Comparison of ENCODE assay signal across 8 cellular contexts in genomic region chr16:30378236-30379164, GRCh38. TPM values are rescaled to one million over a fixed set of nuclear protein-coding genes. Genes with fewer than 3 reads are reported as not detected.
A peak's percentile ranks its signal among the peaks of the same experiment; 100 is the strongest.
DNase-seq lines count a peak whose midpoint lies in the region; ATAC-seq and TF ChIP-seq lines count a peak whose summit lies in the region.

No MANE protein-coding gene starts in this region.

- H3K27ac ChIP-seq in right atrium auricular region = peak overlapping the region; percentile 98 to 100
- H3K27ac ChIP-seq in uterus = peak overlapping the region; percentile 100

- DNase-seq in NCI-H146 treated with DMSO at 0.1 percent for 48 hours (lab: John Stamatoyannopoulos, UW; ENCODE audit: unreplicated experiment) = peak; percentile 95
- DNase-seq in T-helper 1 cell = peak; percentile 99
- DNase-seq in amygdala (lab: John Stamatoyannopoulos, UW) = peak; percentile 65 to 100 (median 98)
- DNase-seq in right atrium auricular region (ENCODE audit: low spot score) = peak; percentile 99
- peak; percentile 91 for DNase-seq in pulmonary artery endothelial cell (ENCODE audit: low read depth, low spot score)
- DNase-seq in uterus = peak; percentile 99 to 100

- H3K9me3 ChIP-seq in right atrium auricular region (no peaks in the 10 kb centered on the region), uterus (no peaks in the 10 kb centered on the region)

- H3K4me1 ChIP-seq in right atrium auricular region (peaks cover 0 to 15% of the 10 kb centered on the region in 2 donors), uterus (no peaks in the 10 kb centered on the region)

- intact Hi-C loops in uterus (cut with DNase I; ENCODE audit: low total_unique reads) = no loop called here

- peak overlapping the region; percentile 63 to 67 for H3K4me3 ChIP-seq in right atrium auricular region
- H3K4me3 ChIP-seq in uterus = peak overlapping the region; percentile 83 to 88

- H3K36me3 ChIP-seq in right atrium auricular region (no peaks in the 10 kb centered on the region), uterus (no peaks in the 10 kb centered on the region)

- TF ChIP-seq CTCF in right atrium auricular region (IDR thresholded peaks at IDR 0.05) (peak in 1 of 2 donors; percentile 28), uterus (IDR thresholded peaks at IDR 0.05) (peak in 3 of 4 experiments; percentile 14 to 41 (median 16))

- peak; percentile 75 for ATAC-seq in HG02884 (IDR thresholded peaks at IDR 0.05; ENCODE audit: unreplicated experiment)

- peak; percentile 72 for TF ChIP-seq POLR2A in GM15510 (IDR thresholded peaks at IDR 0.05; ENCODE audit: borderline replicate concordance, extremely low read depth, insufficient read length)
- TF ChIP-seq POLR2A in uterus (IDR thresholded peaks at IDR 0.05) = peak; percentile 69 to 84

- H3K27me3 ChIP-seq in right atrium auricular region (no peaks in the 10 kb centered on the region), uterus (no peaks in the 10 kb centered on the region)

RNA-seq across cellular contexts. Expression of gene SEPTIN1, which starts 3.9 kb away (rescaled TPM):
- total RNA-seq in right atrium auricular region = under 1 TPM in 1 of 2 donors, not detected in 1; 0.35 TPM
- total RNA-seq in pulmonary artery endothelial cell = 0.13 TPM in 1 of 2 replicates, not detected in the other
- 1 to 10 TPM in 2 of 4 donors, not detected in 2; 1.0 to 5.3 TPM for total RNA-seq in uterus

RNA-seq across cellular contexts. Expression of gene MYL11, which starts 3.9 kb away (rescaled TPM):
- not detected for total RNA-seq in right atrium auricular region
- total RNA-seq in pulmonary artery endothelial cell = not detected in 2 replicates
- total RNA-seq in uterus = 1 to 10 TPM in 1 of 4 donors, not detected in 3; 1.2 TPM

RNA-seq across cellular contexts. Expression of gene TBC1D10B, which starts 8.2 kb away (rescaled TPM):
- total RNA-seq in right atrium auricular region = 10 to 100 TPM; 20.0 to 22.3 TPM
- 32.2 and 43.0 TPM in 2 replicates for total RNA-seq in pulmonary artery endothelial cell
- total RNA-seq in uterus = 10 to 100 TPM; 20.7 to 50.1 (median 29.9) TPM

RNA-seq across cellular contexts. Expression of gene ZNF48, which starts 16.7 kb away (rescaled TPM):
- total RNA-seq in right atrium auricular region = 10 to 100 TPM in 1 of 2 donors, 1 to 10 TPM in 1; 5.7 to 10.7 TPM
- 13.6 and 15.6 TPM in 2 replicates for total RNA-seq in pulmonary artery endothelial cell
- total RNA-seq in uterus = 10 to 100 TPM in 3 of 4 donors, 1 to 10 TPM in 1; 2.6 to 21.0 (median 12.7) TPM

RNA-seq across cellular contexts. Expression of gene CD2BP2, which starts 23.4 kb away (rescaled TPM):
- total RNA-seq in right atrium auricular region (10 to 100 TPM; 22.0 to 39.3 TPM), pulmonary artery endothelial cell (34.6 and 43.3 TPM in 2 replicates), uterus (10 to 100 TPM; 27.9 to 74.7 (median 32.8) TPM)

Comparison
In these comparisons a context has a peak if more than half of its experiments do, and no peak if none do; other contexts are left out.
1. Peak in every context shown above with its lines: DNase-seq, ATAC-seq, H3K4me3 ChIP-seq and H3K27ac ChIP-seq.